Comparison of ENCODE assay signal across 18 cellular contexts in the genomic region with DNA sequence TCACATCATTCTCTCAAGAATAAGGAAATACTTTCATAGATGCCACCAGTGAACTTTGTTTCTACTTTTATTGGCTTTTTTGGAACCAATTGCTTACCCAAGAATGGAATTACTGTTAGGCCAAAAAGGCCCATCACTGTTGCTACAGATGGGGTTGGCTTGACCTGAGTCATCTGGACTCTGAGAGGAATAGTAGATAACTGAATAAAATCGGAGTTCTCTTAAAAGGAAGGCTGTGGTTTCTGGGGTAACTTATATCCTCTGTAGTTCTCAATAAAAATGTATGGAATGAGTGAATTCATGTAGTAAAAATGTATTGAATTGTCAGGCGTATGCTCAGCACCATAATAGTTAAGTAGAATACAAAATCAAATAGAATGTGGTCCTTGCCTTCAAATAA. TPM values are rescaled to one million over a fixed set of nuclear protein-coding genes. Genes with fewer than 3 reads are reported as not detected.
A peak's percentile ranks its signal among the peaks of the same experiment; 100 is the strongest.
DNase-seq lines count a peak whose midpoint lies in the region; ATAC-seq and TF ChIP-seq lines count a peak whose summit lies in the region.
"Had no signal": no experiment of that assay in that cellular context is flagged by ENCODE, and none has a peak within 500 bp of the region (broad histone marks: within the 10 kb centered on the region; RNA-seq: fewer than 3 reads in every experiment).

No MANE protein-coding gene starts in this region.

- TF ChIP-seq CTCF in choroid plexus epithelial cell (conservative IDR thresholded peaks at IDR 0.05; ENCODE audit: low read depth, low read length) (no peak), gastrocnemius medialis (IDR thresholded peaks at IDR 0.05 in 4 of 5, conservative IDR thresholded peaks at IDR 0.05 in 1 of 5) (no peak), osteoblast (IDR thresholded peaks at IDR 0.05; ENCODE audit: extremely low read depth, low read depth, low read length) (no peak), sigmoid colon (IDR thresholded peaks at IDR 0.05) (no peak)

- H3K4me3 ChIP-seq in choroid plexus epithelial cell (ENCODE audit: low read depth, low read length): no peak overlapping the region
- H3K4me3 ChIP-seq in gastrocnemius medialis: peak overlapping the region in 1 of 4 donors; percentile 5
- no peak overlapping the region for H3K4me3 ChIP-seq in osteoblast (ENCODE audit: insufficient read depth, low read length)
- no peak overlapping the region for H3K4me3 ChIP-seq in sigmoid colon
- H3K4me3 ChIP-seq: MG63, SJSA1 had no signal

- H3K36me3 ChIP-seq in gastrocnemius medialis (no peaks in the 10 kb centered on the region), osteoblast (ENCODE audit: insufficient read depth, low read length) (no peaks in the 10 kb centered on the region), sigmoid colon (no peaks in the 10 kb centered on the region)
- H3K36me3 ChIP-seq: MG63, SJSA1 had no signal

- peaks cover 59 to 64% of the 10 kb centered on the region in 2 donors for H3K4me1 ChIP-seq in gastrocnemius medialis
- H3K4me1 ChIP-seq in osteoblast (ENCODE audit: insufficient read depth, low read length): peaks cover 10% of the 10 kb centered on the region
- H3K4me1 ChIP-seq in sigmoid colon: peaks cover 0 to 39% (median 27%) of the 10 kb centered on the region in 4 donors
- H3K4me1 ChIP-seq: SJSA1 had no signal

- H3K4me2 ChIP-seq in osteoblast (ENCODE audit: insufficient read depth, low read length): no peak overlapping the region

- in situ Hi-C loops in gastrocnemius medialis (cut with MboI; ENCODE audit: low sequenced_read_pairs in 4 of 4): no loop called here

- peaks cover 95% of the 10 kb centered on the region for H3K79me2 ChIP-seq in osteoblast (ENCODE audit: insufficient read depth, low read length)

- TF ChIP-seq POLR2A in gastrocnemius medialis (IDR thresholded peaks at IDR 0.05) (no peak), sigmoid colon (IDR thresholded peaks at IDR 0.05) (no peak)

- ATAC-seq in gastrocnemius medialis: no peak
- no peak for ATAC-seq in HG03432 (IDR thresholded peaks at IDR 0.05; ENCODE audit: unreplicated experiment)
- ATAC-seq: CD8-positive, alpha-beta T cell had no signal

- intact Hi-C loops in gastrocnemius medialis (cut with DNase I; ENCODE audit: low total_unique reads) (loop anchor here (2.0 kb wide), 1 partner anchor 56 kb away; the partner anchor contains the start of gene ARHGEF12), sigmoid colon (cut with DNase I) (no loop called here)

- H3K27me3 ChIP-seq in gastrocnemius medialis (no peaks in the 10 kb centered on the region), osteoblast (ENCODE audit: insufficient read depth, low read length) (no peaks in the 10 kb centered on the region), sigmoid colon (no peaks in the 10 kb centered on the region)
- H3K27me3 ChIP-seq: MG63, SJSA1 had no signal

- 87 to 89% methylated on average over 2 of the region's 2 CpGs for WGBS in sigmoid colon, 2 donors

- H2AFZ ChIP-seq in osteoblast (ENCODE audit: low read length): no peak overlapping the region

- H3K27ac ChIP-seq in gastrocnemius medialis (peak overlapping the region; percentile 74 to 79 (median 77)), osteoblast (ENCODE audit: low read depth, low read length) (no peak overlapping the region), sigmoid colon (peak overlapping the region in 2 of 4 donors; percentile 34 to 37)
- H3K27ac ChIP-seq: HL-60, SJSA1 had no signal

- TF ChIP-seq EP300 in sigmoid colon (IDR thresholded peaks at IDR 0.05): no peak

- H4K20me1 ChIP-seq in osteoblast (ENCODE audit: insufficient read depth, low read length): peaks cover 34% of the 10 kb centered on the region

- DNase-seq in ELR (ENCODE audit: low read depth) (peak; percentile 69), NCI-H226 (peak; percentile 66), choroid plexus epithelial cell (ENCODE audit: low read depth) (peak; percentile 56), gastrocnemius medialis (no peak), NCI-H526 treated with DMSO at 0.1 percent for 48 hours (lab: John Stamatoyannopoulos, UW) (no peak), osteoblast (ENCODE audit: insufficient read length, low spot score, missing footprints) (no peak), sigmoid colon (no peak)
- DNase-seq: CD8-positive, alpha-beta T cell; DMS 273 treated with DMSO at 0.1 percent for 48 hours; H9; MG63; NCI-H1105 treated with DMSO at 0.1 percent for 48 hours; NCI-H187 treated with DMSO at 0.1 percent for 48 hours; NCI-H2171; NCI-H510A treated with DMSO at 0.1 percent for 48 hours had no signal

- no peaks in the 10 kb centered on the region for H3K9me3 ChIP-seq in gastrocnemius medialis
- H3K9me3 ChIP-seq in osteoblast (ENCODE audit: low read depth, low read length): no peaks in the 10 kb centered on the region
- H3K9me3 ChIP-seq in sigmoid colon: no peaks in the 10 kb centered on the region
- H3K9me3 ChIP-seq: SJSA1 had no signal

RNA-seq across cellular contexts. Expression of gene ARHGEF12, which starts 56.6 kb away (rescaled TPM):
- 10 to 100 TPM; 52.9 to 77.3 (median 61.4) TPM for total RNA-seq in gastrocnemius medialis
- total RNA-seq in osteoblast: 118 and 134 TPM in 2 replicates
- total RNA-seq in sigmoid colon: 100 to 1,000 TPM in 2 of 4 donors, 10 to 100 TPM in 2; 80.5 to 129 (median 94.8) TPM
- 10 to 100 TPM; 18.6 to 25.2 (median 22.8) TPM for polyA plus RNA-seq in sigmoid colon

Comparison
In these comparisons a context has a peak if more than half of its experiments do, and no peak if none do; other contexts are left out.
1. DNase-seq: peak in ELR (single experiment), NCI-H226 (single experiment) and choroid plexus epithelial cell (single experiment); none in gastrocnemius medialis (0 of 2), NCI-H526 treated with DMSO at 0.1 percent for 48 hours (single experiment), osteoblast (single experiment) and sigmoid colon (single experiment).